In genomic region chr6:107622269-107622668, GRCh38 we compare ENCODE assay signal across 29 cellular contexts.
"Had no signal": no experiment of that assay in that cellular context is flagged by ENCODE, and none has a peak within 500 bp of the region (broad histone marks: within the 10 kb centered on the region; RNA-seq: fewer than 3 reads in every experiment).

No MANE protein-coding gene starts in this region.

- H3K36me3 Mint-ChIP-seq: stimulated activated memory B cell treated with anti-CD40 and anti-IgM and Interleukin-4, amounts not matched to agents 10 μg/mL and 1 μg/mL and 100 μg/mL, for 72 hours had no signal

- H3K4me3 Mint-ChIP-seq: dendritic cell treated with granulocyte-macrophage colony-stimulating factor and Interleukin-4, amounts not matched to agents 40 ng/mL and 50 ng/mL, for 4 days; endodermal cell; naive thymus-derived CD8-positive, alpha-beta T cell; nephron progenitor cell; stimulated activated memory B cell treated with anti-CD40 and anti-IgM and Interleukin-4, amounts not matched to agents 10 μg/mL and 1 μg/mL and 100 μg/mL, for 72 hours had no signal

- FAIRE-seq: islet of Langerhans had no signal

- DNase-seq: colonic mucosa; effector CD8-positive, alpha-beta T cell; endodermal cell; foreskin fibroblast; glutamatergic neuron; heart right ventricle; hippocampal formation; left cardiac atrium; left ventricle myocardium inferior; lower lobe of right lung; naive thymus-derived CD8-positive, alpha-beta T cell; nephron progenitor cell; occipital lobe; ovary; posterior cingulate gyrus; psoas muscle; right cardiac atrium; spleen; stimulated activated CD4-positive, alpha-beta T cell treated with anti-CD3 and anti-CD28 coated beads, Interleukin-4, amount 100 ng/mL, for 4 hours; stimulated activated naive CD8-positive, alpha-beta T cell treated with anti-CD3 and anti-CD28 coated beads, Interleukin-15, Interleukin-2, amounts not matched to agents 100 U/mL and 50 U/mL, for 24 hours; substantia nigra; testis; tibial artery; upper lobe of left lung; uterus had no signal

- H3K27ac Mint-ChIP-seq: dendritic cell treated with granulocyte-macrophage colony-stimulating factor and Interleukin-4, amounts not matched to agents 40 ng/mL and 50 ng/mL, for 4 days; endodermal cell; stimulated activated memory B cell treated with anti-CD40 and anti-IgM and Interleukin-4, amounts not matched to agents 10 μg/mL and 1 μg/mL and 100 μg/mL, for 72 hours had no signal

- H3K9me3 Mint-ChIP-seq: dendritic cell treated with granulocyte-macrophage colony-stimulating factor and Interleukin-4, amounts not matched to agents 40 ng/mL and 50 ng/mL, for 4 days; endodermal cell; naive thymus-derived CD8-positive, alpha-beta T cell; nephron progenitor cell; stimulated activated memory B cell treated with anti-CD40 and anti-IgM and Interleukin-4, amounts not matched to agents 10 μg/mL and 1 μg/mL and 100 μg/mL, for 72 hours had no signal

- ATAC-seq: esophagus mucosa; left cardiac atrium; lower lobe of right lung; naive thymus-derived CD8-positive, alpha-beta T cell; psoas muscle; right cardiac atrium; stimulated activated memory B cell treated with anti-CD40 and anti-IgM and Interleukin-4, amounts not matched to agents 10 μg/mL and 1 μg/mL and 100 μg/mL, for 72 hours; stimulated activated naive CD8-positive, alpha-beta T cell treated with anti-CD3 and anti-CD28 coated beads, Interleukin-15, Interleukin-2, amounts not matched to agents 100 U/mL and 50 U/mL, for 24 hours had no signal

- H3K27me3 Mint-ChIP-seq: naive thymus-derived CD8-positive, alpha-beta T cell; stimulated activated memory B cell treated with anti-CD40 and anti-IgM and Interleukin-4, amounts not matched to agents 10 μg/mL and 1 μg/mL and 100 μg/mL, for 72 hours had no signal
